9 cellular contexts compared by ENCODE assay signal in genomic region chr14:96592591-96593388, GRCh38.
A peak's percentile ranks its signal among the peaks of the same experiment; 100 is the strongest.
DNase-seq lines count a peak whose midpoint lies in the region; ATAC-seq, FAIRE-seq and TF ChIP-seq lines count a peak whose summit lies in the region.
"Had no signal": no experiment of that assay in that cellular context is flagged by ENCODE, and none has a peak within 500 bp of the region (broad histone marks: within the 10 kb centered on the region; RNA-seq: fewer than 3 reads in every experiment).

No MANE protein-coding gene starts in this region.

- peak overlapping the region; percentile 71 to 94 for H3K4me2 ChIP-seq in H1 (ENCODE audit: insufficient read depth in 1 of 2, low read depth in 2 of 2, low read length in 2 of 2)

- peaks cover 23% of the 10 kb centered on the region for H3K27me3 Mint-ChIP-seq in activated CD8-positive, alpha-beta T cell treated with anti-CD3 and anti-CD28 coated beads, Interleukin-2, amount 10 ng/mL, durations not matched to agents 7 days and 5 days (ENCODE audit: low read depth)

- H4K91ac ChIP-seq in H1 (replicated peaks; ENCODE audit: insufficient read length, low read length) = no peak overlapping the region

- TF ChIP-seq EP300 in H1 (IDR thresholded peaks at IDR 0.05; ENCODE audit: borderline replicate concordance in 1 of 2, low read depth in 2 of 2, low read length in 2 of 2) = no peak

- no peak overlapping the region for H2BK12ac ChIP-seq in H1 (ENCODE audit: low read depth, low read length)

- no peak for FAIRE-seq in H1 (lab: Jason Lieb, UNC)

- no peak overlapping the region for H3K9ac ChIP-seq in H1 (replicated peaks in 1 of 4; ENCODE audit: extremely low read depth in 1 of 4, low read depth in 3 of 4, low read length in 3 of 4)

- no peak overlapping the region for H2BK15ac ChIP-seq in H1 (ENCODE audit: low read length)

- no peak overlapping the region for H2BK20ac ChIP-seq in H1 (ENCODE audit: low read length)

- H3K18ac ChIP-seq in H1 (ENCODE audit: extremely low read depth, low read length) = peak overlapping the region; percentile 48; the same call in 1 of the 2 replicates

- no peaks in the 10 kb centered on the region for H4K20me1 ChIP-seq in H1 (replicated peaks in 1 of 2; ENCODE audit: control insufficient read depth in 1 of 2, insufficient read depth in 2 of 2, low read length in 2 of 2)

- no peak overlapping the region for H3K56ac ChIP-seq in H1 (replicated peaks; ENCODE audit: insufficient read length, low read depth, low read length)

- H3K9me3 ChIP-seq in H1 (ENCODE audit: insufficient read depth in 2 of 2, low read depth in 1 of 2, low read length in 1 of 2) (no peaks in the 10 kb centered on the region), SJCRH30 (replicated peaks) (no peaks in the 10 kb centered on the region)

- no peak overlapping the region for H2BK120ac ChIP-seq in H1 (replicated peaks; ENCODE audit: low read depth, low read length)

- H3K4me1 ChIP-seq in H1 (replicated peaks in 1 of 4; ENCODE audit: control insufficient read depth in 3 of 4, insufficient read depth in 4 of 4, low read length in 3 of 4) (peaks cover 0 to 9% (median under 1%) of the 10 kb centered on the region in 4 experiments; a peak in 3 of 7 replicates), SJCRH30 (no peaks in the 10 kb centered on the region)

- TF ChIP-seq RAD21 in H1 (IDR thresholded peaks at IDR 0.05 in 1 of 2, conservative IDR thresholded peaks at IDR 0.05 in 1 of 2; ENCODE audit: low read depth in 2 of 2, low read length in 2 of 2) = no peak

- no peak for TF ChIP-seq CTCF in H1 (IDR thresholded peaks at IDR 0.05; ENCODE audit: control extremely low read depth in 1 of 3, insufficient read depth in 1 of 3, low read depth in 1 of 3, low read length in 3 of 3)

- DNase-seq in GM19238 (ENCODE audit: insufficient read length, low spot score) (peak; percentile 72), H1 (ENCODE audit: low read depth in 1 of 2, low spot score in 2 of 2) (peak; percentile 21 to 79), mucosa of gallbladder (ENCODE audit: low spot score) (peak; percentile 34), SJCRH30 (no peak)
- peak; percentile 72 for DNase-seq in activated CD8-positive, alpha-beta T cell treated with anti-CD3 and anti-CD28 coated beads, Interleukin-2, amount 10 ng/mL, durations not matched to agents 7 days and 5 days
- DNase-seq in stimulated activated CD8-positive, alpha-beta memory T cell treated with anti-CD3 and anti-CD28 coated beads, Interleukin-7, amount 100 ng/mL, for 48 hours (ENCODE audit: extremely low read depth in 1 of 2, low read depth in 1 of 2) = peak; percentile 28 to 42

- H3K9me3 Mint-ChIP-seq in activated CD8-positive, alpha-beta T cell treated with anti-CD3 and anti-CD28 coated beads, Interleukin-2, amount 10 ng/mL, durations not matched to agents 7 days and 5 days (ENCODE audit: insufficient read depth) = no peaks in the 10 kb centered on the region
- H3K9me3 Mint-ChIP-seq: brain had no signal

- no peaks in the 10 kb centered on the region; the same call in 1 of the 2 replicates for H3K79me1 ChIP-seq in H1 (ENCODE audit: low read depth, low read length)

- no peak overlapping the region for H3K27ac Mint-ChIP-seq in activated CD8-positive, alpha-beta T cell treated with anti-CD3 and anti-CD28 coated beads, Interleukin-2, amount 10 ng/mL, durations not matched to agents 7 days and 5 days

- TF ChIP-seq POLR2A in H1 (IDR thresholded peaks at IDR 0.05; ENCODE audit: control extremely low read depth in 1 of 2, low read depth in 2 of 2, low read length in 2 of 2) = no peak

- H3K14ac ChIP-seq in H1 (ENCODE audit: insufficient read length) = no peak overlapping the region

- H2BK5ac ChIP-seq in H1 (ENCODE audit: low read depth, low read length) = no peak overlapping the region

- H2AK5ac ChIP-seq in H1 (ENCODE audit: low read depth, low read length) = no peak overlapping the region

- no peak overlapping the region for H4K5ac ChIP-seq in H1 (ENCODE audit: insufficient read length, low read depth, low read length)

- H3K23me2 ChIP-seq in H1 (ENCODE audit: low read depth, low read length) = peaks cover 4% of the 10 kb centered on the region; the same call in 1 of the 2 replicates

- H3K4me1 Mint-ChIP-seq in activated CD8-positive, alpha-beta T cell treated with anti-CD3 and anti-CD28 coated beads, Interleukin-2, amount 10 ng/mL, durations not matched to agents 7 days and 5 days (ENCODE audit: low read depth) = peaks cover 27% of the 10 kb centered on the region

- no peaks in the 10 kb centered on the region for H3K36me3 ChIP-seq in H1 (ENCODE audit: control insufficient read depth in 2 of 4, insufficient read depth in 4 of 4, low read length in 3 of 4)
- no peaks in the 10 kb centered on the region for H3K36me3 ChIP-seq in SJCRH30

- no peak overlapping the region for H3K4ac ChIP-seq in H1 (replicated peaks; ENCODE audit: insufficient read length, low read depth, low read length)

- POLR2A ChIA-PET in activated CD8-positive, alpha-beta T cell treated with anti-CD3 and anti-CD28 coated beads, Interleukin-2, amount 10 ng/mL, durations not matched to agents 7 days and 5 days (lab: Charles Lee) = no interaction called here
- POLR2A ChIA-PET in H1 (lab: Charles Lee; ENCODE audit: partially characterized antibody) = interaction anchor here (1.6 kb wide), 1 partner anchor 68 kb away, joined by 3 read pairs; no protein-coding TSS in a partner anchor

- peak overlapping the region; percentile 36 to 56 (median 50) for H3K4me3 ChIP-seq in H1 (ENCODE audit: extremely low read depth in 1 of 4, insufficient read depth in 2 of 4, low read depth in 3 of 4, low read length in 4 of 4)
- no peak overlapping the region for H3K4me3 ChIP-seq in SJCRH30

- H3K4me3 Mint-ChIP-seq in activated CD8-positive, alpha-beta T cell treated with anti-CD3 and anti-CD28 coated beads, Interleukin-2, amount 10 ng/mL, durations not matched to agents 7 days and 5 days = peak overlapping the region; percentile 74

- peaks cover 0 to 15% (median 7%) of the 10 kb centered on the region in 4 experiments; a peak in 6 of 7 replicates for H3K27me3 ChIP-seq in H1 (replicated peaks in 1 of 4; ENCODE audit: control insufficient read depth in 3 of 4, extremely low read depth in 1 of 4, insufficient read depth in 3 of 4, low read length in 3 of 4)
- H3K27me3 ChIP-seq in SJCRH30 = no peaks in the 10 kb centered on the region

- H3K79me2 ChIP-seq in H1 (ENCODE audit: control insufficient read depth in 1 of 2, insufficient read depth in 2 of 2, low read length in 2 of 2) = no peaks in the 10 kb centered on the region

- WGBS in H1 (ENCODE audit: extremely low coverage in 1 of 2, insufficient coverage in 1 of 2, insufficient read length in 1 of 2, insufficient replicate concordance in 2 of 2, low coverage in 1 of 2, low lambda C conversion rate in 2 of 2, missing lambda C conversion rate in 1 of 2), 2 experiments = 55% methylated on average over 37 of the region's 54 CpGs; no CpG with 5 or more reads in 1 of the 2 experiments

- H3K27ac ChIP-seq in H1 (ENCODE audit: low read depth, low read length) = no peak overlapping the region
- H3K27ac ChIP-seq in SJCRH30 = no peak overlapping the region

- H3K23ac ChIP-seq in H1 (ENCODE audit: insufficient read length) = no peak overlapping the region

- CTCF ChIA-PET in activated CD8-positive, alpha-beta T cell treated with anti-CD3 and anti-CD28 coated beads, Interleukin-2, amount 10 ng/mL, durations not matched to agents 7 days and 5 days (lab: Charles Lee) = no interaction called here
- CTCF ChIA-PET in H1 (lab: Charles Lee; ENCODE audit: partially characterized antibody) = interaction anchor here (1.2 kb wide), 1 partner anchor 9 kb away, joined by 3 read pairs; no protein-coding TSS in a partner anchor

- no peaks in the 10 kb centered on the region for H3K36me3 Mint-ChIP-seq in activated CD8-positive, alpha-beta T cell treated with anti-CD3 and anti-CD28 coated beads, Interleukin-2, amount 10 ng/mL, durations not matched to agents 7 days and 5 days (ENCODE audit: low read depth)
- H3K36me3 Mint-ChIP-seq: brain had no signal

- ATAC-seq in HG03439 (IDR thresholded peaks at IDR 0.05; ENCODE audit: unreplicated experiment) (peak; percentile 87), GM18517 (IDR thresholded peaks at IDR 0.05; ENCODE audit: unreplicated experiment) (no peak)
- ATAC-seq in activated CD8-positive, alpha-beta T cell treated with anti-CD3 and anti-CD28 coated beads, Interleukin-2, amount 10 ng/mL, durations not matched to agents 7 days and 5 days = peak; percentile 97

- H2AFZ ChIP-seq in H1 (ENCODE audit: low read length) = peak overlapping the region; percentile 67

- H4K8ac ChIP-seq in H1 (ENCODE audit: extremely low read depth, insufficient read depth, low read length) = peak overlapping the region; percentile 88

TF ChIP-seq in H1, 55 proteins besides CTCF, POLR2A, EP300 and RAD21 (continues in another document):
- TF ChIP-seq RBBP5 (IDR thresholded peaks at IDR 0.05; ENCODE audit: borderline replicate concordance, low read depth, low read length) (no peak), PHF8 (conservative IDR thresholded peaks at IDR 0.05; ENCODE audit: low read depth, low read length) (no peak), MAX (IDR thresholded peaks at IDR 0.05) (0 out of 2 replicates have a peak, but pooled peaks have one; percentile 16), SAP30 (IDR thresholded peaks at IDR 0.05; ENCODE audit: insufficient read depth, insufficient replicate concordance, low read length) (no peak), HDAC2 (IDR thresholded peaks at IDR 0.05; ENCODE audit: borderline replicate concordance in 1 of 2, low read depth in 2 of 2, low read length in 2 of 2) (no peak), KDM4A (IDR thresholded peaks at IDR 0.05; ENCODE audit: low read depth, low read length, severe bottlenecking) (peak; percentile 75), SIRT6 (IDR thresholded peaks at IDR 0.05; ENCODE audit: low read length) (no peak), SUZ12 (IDR thresholded peaks at IDR 0.05; ENCODE audit: low read length) (no peak), BACH1 (IDR thresholded peaks at IDR 0.05; ENCODE audit: low read length) (no peak)

Comparison
In these comparisons a context has a peak if more than half of its experiments do, and no peak if none do; other contexts are left out.
1. DNase-seq: peak in GM19238 (single experiment), activated CD8-positive, alpha-beta T cell treated with anti-CD3 and anti-CD28 coated beads, Interleukin-2, amount 10 ng/mL, durations not matched to agents 7 days and 5 days (single experiment), H1 (2 of 2), mucosa of gallbladder (single experiment) and stimulated activated CD8-positive, alpha-beta memory T cell treated with anti-CD3 and anti-CD28 coated beads, Interleukin-7, amount 100 ng/mL, for 48 hours (2 of 2); none in SJCRH30 (0 of 2).